19 cellular contexts compared by ENCODE assay signal in the genomic region with DNA sequence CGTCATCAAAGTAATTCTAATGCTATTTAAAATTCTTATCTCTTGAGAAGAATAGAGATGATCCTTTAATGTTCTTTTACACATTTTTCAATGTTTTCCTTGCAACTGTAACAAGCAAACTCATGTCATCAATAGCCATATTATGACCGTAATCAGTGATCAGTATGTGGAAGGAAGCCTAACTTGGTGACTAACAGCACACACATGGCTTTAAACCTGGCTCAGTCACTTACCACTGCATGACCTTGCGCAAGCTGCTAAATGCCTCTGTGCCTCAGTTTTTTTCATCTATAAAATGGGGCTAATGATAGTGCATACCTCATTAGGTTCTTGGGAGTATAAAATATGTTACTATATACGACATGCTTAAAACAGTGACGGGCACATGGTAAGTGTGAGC.
"Had no signal": no experiment of that assay in that cellular context is flagged by ENCODE, and none has a peak within 500 bp of the region (broad histone marks: within the 10 kb centered on the region; RNA-seq: fewer than 3 reads in every experiment).

No MANE protein-coding gene starts in this region.

- DNase-seq: activated CD4-positive, alpha-beta T cell treated with anti-CD3 and anti-CD28 coated beads, Interleukin-2, amount 50 U/mL, for 48 hours; activated CD4-positive, CD25-positive, alpha-beta regulatory T cell treated with anti-CD3 and anti-CD28 coated beads, Interleukin-2, amount 50 U/mL, for 72 hours; activated CD8-positive, alpha-beta memory T cell treated with anti-CD3 and anti-CD28 coated beads, Interleukin-2, amount 10 ng/mL, durations not matched to agents 7 days and 5 days; activated naive CD4-positive, alpha-beta T cell treated with anti-CD3 and anti-CD28 coated beads for 36 hours; activated T-cell treated with anti-CD3 and anti-CD28 coated beads, Interleukin-2, amount 50 U/mL, for 1 hour; adrenal gland; effector CD4-positive, alpha-beta T cell; retina; SK-N-SH; stimulated activated CD4-positive, alpha-beta T cell treated with anti-CD3 and anti-CD28 coated beads, Interleukin-12 subunit alpha, Interleukin-12 subunit beta, amount 100 ng/mL, for 4 hours; stimulated activated CD4-positive, alpha-beta T cell treated with anti-CD3 and anti-CD28 coated beads, Interleukin-2, amount 100 ng/mL, for 24 hours; stomach; T-helper 9 cell; testis had no signal

- H3K27ac Mint-ChIP-seq: activated CD8-positive, alpha-beta memory T cell treated with anti-CD3 and anti-CD28 coated beads, Interleukin-2, amount 10 ng/mL, durations not matched to agents 7 days and 5 days; activated naive CD4-positive, alpha-beta T cell treated with anti-CD3 and anti-CD28 coated beads for 36 hours; type B pancreatic cell had no signal

- H3K4me3 Mint-ChIP-seq: activated CD8-positive, alpha-beta memory T cell treated with anti-CD3 and anti-CD28 coated beads, Interleukin-2, amount 10 ng/mL, durations not matched to agents 7 days and 5 days; activated naive CD4-positive, alpha-beta T cell treated with anti-CD3 and anti-CD28 coated beads for 36 hours; memory B cell; neural crest cell; type B pancreatic cell had no signal

- H3K9me3 Mint-ChIP-seq: activated naive CD4-positive, alpha-beta T cell treated with anti-CD3 and anti-CD28 coated beads for 36 hours; memory B cell; neural crest cell; type B pancreatic cell had no signal

- ATAC-seq: activated CD8-positive, alpha-beta memory T cell treated with anti-CD3 and anti-CD28 coated beads, Interleukin-2, amount 10 ng/mL, durations not matched to agents 7 days and 5 days; esophagus mucosa had no signal

- H3K27me3 Mint-ChIP-seq: activated CD8-positive, alpha-beta memory T cell treated with anti-CD3 and anti-CD28 coated beads, Interleukin-2, amount 10 ng/mL, durations not matched to agents 7 days and 5 days; memory B cell; type B pancreatic cell had no signal

- H3K4me1 Mint-ChIP-seq: neural crest cell had no signal

- FAIRE-seq: astrocyte had no signal
